Comparison of ENCODE assay signal across 8 cellular contexts in the genomic region with DNA sequence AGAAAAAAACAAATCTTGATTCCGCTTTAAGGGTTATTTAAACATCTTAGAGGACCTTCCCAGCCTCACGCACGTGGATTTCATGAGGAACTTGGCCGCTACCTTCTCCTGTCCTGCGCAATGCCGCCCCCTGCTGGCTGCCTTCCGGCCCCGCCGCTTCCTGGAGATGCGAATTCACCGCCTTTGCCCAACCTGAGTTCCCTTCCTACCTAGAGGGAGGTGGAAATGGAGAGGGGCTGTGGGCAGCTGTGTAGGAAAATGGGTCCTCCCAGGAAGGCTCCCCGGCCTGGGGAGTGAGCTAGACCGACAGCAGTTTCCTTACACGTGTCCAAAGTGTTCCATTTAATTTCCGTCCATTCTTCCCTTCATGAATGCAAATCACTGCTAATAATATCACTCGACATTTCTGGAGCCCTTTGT. TPM values are rescaled to one million over a fixed set of nuclear protein-coding genes. Genes with fewer than 3 reads are reported as not detected.
DNase-seq lines count a peak whose midpoint lies in the region; ATAC-seq and TF ChIP-seq lines count a peak whose summit lies in the region.

No MANE protein-coding gene starts in this region.

- DNase-seq in HuH-7 (ENCODE audit: low spot score) (peak; percentile 45), Peyer's patch (peak; percentile 77 to 89 (median 87)), activated T-helper 1 cell treated with Interleukin-2 at 50 U/mL for 16 hours (ENCODE audit: low read depth) (peak; percentile 57), fibroblast of mammary gland (ENCODE audit: low read depth) (peak; percentile 86), nephron progenitor cell (peak; percentile 95)

- H3K27ac ChIP-seq in Peyer's patch: no peak overlapping the region

- TF ChIP-seq CTCF in GM12872 (IDR thresholded peaks at IDR 0.05; ENCODE audit: insufficient read depth, low read depth, low read length) (peak; percentile 94), Peyer's patch (IDR thresholded peaks at IDR 0.05) (peak; percentile 44 to 93 (median 73)), fibroblast of mammary gland (conservative IDR thresholded peaks at IDR 0.05; ENCODE audit: control insufficient read depth, insufficient read depth, low read depth, low read length) (peak; percentile 93), nephron progenitor cell (IDR thresholded peaks at IDR 0.05) (peak; percentile 95)

- no peaks in the 10 kb centered on the region for H3K27me3 ChIP-seq in Peyer's patch

- no peaks in the 10 kb centered on the region for H3K9me3 ChIP-seq in Peyer's patch

- no peaks in the 10 kb centered on the region for H3K9me3 Mint-ChIP-seq in nephron progenitor cell
- H3K9me3 Mint-ChIP-seq in stimulated activated memory B cell treated with anti-CD40 and anti-IgM and Interleukin-4, amounts not matched to agents 10 μg/mL and 1 μg/mL and 100 μg/mL, for 72 hours: no peaks in the 10 kb centered on the region

- no peak for TF ChIP-seq POLR2A in Peyer's patch (IDR thresholded peaks at IDR 0.05)

- H3K36me3 Mint-ChIP-seq in nephron progenitor cell (ENCODE audit: low read depth): no peaks in the 10 kb centered on the region
- H3K36me3 Mint-ChIP-seq in stimulated activated memory B cell treated with anti-CD40 and anti-IgM and Interleukin-4, amounts not matched to agents 10 μg/mL and 1 μg/mL and 100 μg/mL, for 72 hours: no peaks in the 10 kb centered on the region

- peaks cover 8% of the 10 kb centered on the region for H3K4me1 Mint-ChIP-seq in nephron progenitor cell
- peaks cover 24% of the 10 kb centered on the region for H3K4me1 Mint-ChIP-seq in stimulated activated memory B cell treated with anti-CD40 and anti-IgM and Interleukin-4, amounts not matched to agents 10 μg/mL and 1 μg/mL and 100 μg/mL, for 72 hours

- ATAC-seq in stimulated activated memory B cell treated with anti-CD40 and anti-IgM and Interleukin-4, amounts not matched to agents 10 μg/mL and 1 μg/mL and 100 μg/mL, for 72 hours: peak; percentile 57
- ATAC-seq in HG03571 (IDR thresholded peaks at IDR 0.05; ENCODE audit: unreplicated experiment): no peak

- H3K36me3 ChIP-seq in Peyer's patch: no peaks in the 10 kb centered on the region

- H3K4me1 ChIP-seq in Peyer's patch: no peaks in the 10 kb centered on the region

- H3K4me3 ChIP-seq in Peyer's patch: no peak overlapping the region
- no peak overlapping the region for H3K4me3 ChIP-seq in fibroblast of mammary gland (ENCODE audit: control insufficient read depth, low read depth, low read length)

- H3K27ac Mint-ChIP-seq in nephron progenitor cell: no peak overlapping the region
- H3K27ac Mint-ChIP-seq in stimulated activated memory B cell treated with anti-CD40 and anti-IgM and Interleukin-4, amounts not matched to agents 10 μg/mL and 1 μg/mL and 100 μg/mL, for 72 hours: no peak overlapping the region

- no peak overlapping the region for H3K4me3 Mint-ChIP-seq in nephron progenitor cell
- no peak overlapping the region for H3K4me3 Mint-ChIP-seq in stimulated activated memory B cell treated with anti-CD40 and anti-IgM and Interleukin-4, amounts not matched to agents 10 μg/mL and 1 μg/mL and 100 μg/mL, for 72 hours

- H3K27me3 Mint-ChIP-seq in nephron progenitor cell (ENCODE audit: low read depth, poor library complexity): peaks cover 33% of the 10 kb centered on the region
- peaks cover 10% of the 10 kb centered on the region for H3K27me3 Mint-ChIP-seq in stimulated activated memory B cell treated with anti-CD40 and anti-IgM and Interleukin-4, amounts not matched to agents 10 μg/mL and 1 μg/mL and 100 μg/mL, for 72 hours

RNA-seq across cellular contexts. Expression of a gene that starts 1.0 kb away (rescaled TPM):
- total RNA-seq in Peyer's patch: not detected

Comparison
In these comparisons a context has a peak if more than half of its experiments do, and no peak if none do; other contexts are left out.
1. DNase-seq: peak in every context shown above with its lines; median percentile 95 in nephron progenitor cell; 87 in Peyer's patch; 86 in fibroblast of mammary gland; 57 in activated T-helper 1 cell treated with Interleukin-2 at 50 U/mL for 16 hours; 45 in HuH-7.